In genomic region chr3:120095226-120096165, GRCh38 we compare ENCODE assay signal across 8 cellular contexts. TPM values are rescaled to one million over a fixed set of nuclear protein-coding genes. Genes with fewer than 3 reads are reported as not detected.
DNase-seq lines count a peak whose midpoint lies in the region; ATAC-seq and TF ChIP-seq lines count a peak whose summit lies in the region.

No MANE protein-coding gene starts in this region.

- intact Hi-C loops in esophagus muscularis mucosa (cut with DNase I) = loop anchor here (5.0 to 10.0 kb wide), 2 partner anchors 62 to 249 kb away; partner anchors contain the start of gene LRRC58

- H3K27ac Mint-ChIP-seq in activated T-cell treated with anti-CD3 and anti-CD28 coated beads, Interleukin-2, amount 50 U/mL, for 24 hours = no peak overlapping the region

- H3K36me3 Mint-ChIP-seq in activated T-cell treated with anti-CD3 and anti-CD28 coated beads, Interleukin-2, amount 50 U/mL, for 24 hours (ENCODE audit: low read depth) = peaks cover 32% of the 10 kb centered on the region

- H3K9me3 ChIP-seq in HUES6 (ENCODE audit: control insufficient read depth, insufficient read depth, low read depth, low read length) (no peaks in the 10 kb centered on the region), esophagus muscularis mucosa (no peaks in the 10 kb centered on the region), muscle layer of colon (ENCODE audit: low read length) (no peaks in the 10 kb centered on the region)

- H3K9ac ChIP-seq in HUES6 (ENCODE audit: low read length) (peak overlapping the region; percentile 100), muscle layer of colon (ENCODE audit: low read length) (peak overlapping the region; percentile 98)

- H3K4me3 ChIP-seq in HUES6 (ENCODE audit: low read depth, low read length) (peak overlapping the region; percentile 91), esophagus muscularis mucosa (peak overlapping the region; percentile 86 to 90 (median 88)), muscle layer of colon (ENCODE audit: low read depth in 1 of 2, low read length in 2 of 2) (peak overlapping the region; percentile 70 to 77)

- H3K27ac ChIP-seq in HUES6 (ENCODE audit: low read depth, low read length) (peak overlapping the region; percentile 99), esophagus muscularis mucosa (replicated peaks in 1 of 4) (peak overlapping the region; percentile 99 to 100 (median 99)), muscle layer of colon (ENCODE audit: low read depth, low read length) (peak overlapping the region; percentile 96)

- ATAC-seq in GM21515 (IDR thresholded peaks at IDR 0.05; ENCODE audit: unreplicated experiment) = peak; percentile 47

- DNase-seq in DMS153 (lab: John Stamatoyannopoulos, UW) (peak; percentile 73), OCI-M2 (lab: John Stamatoyannopoulos, UW; ENCODE audit: unreplicated experiment) (peak; percentile 39), esophagus muscularis mucosa (ENCODE audit: extremely low spot score) (peak; percentile 97)
- DNase-seq in activated T-cell treated with anti-CD3 and anti-CD28 coated beads, Interleukin-2, amount 50 U/mL, for 24 hours = peak; percentile 94
- peak; percentile 53 to 61 for DNase-seq in stimulated activated CD8-positive, alpha-beta memory T cell treated with anti-CD3 and anti-CD28 coated beads, Interleukin-7, amount 100 ng/mL, for 1 hour (ENCODE audit: low read depth in 2 of 2)

- no peak overlapping the region for H3K4me3 Mint-ChIP-seq in activated T-cell treated with anti-CD3 and anti-CD28 coated beads, Interleukin-2, amount 50 U/mL, for 24 hours

- no peaks in the 10 kb centered on the region for H3K9me3 Mint-ChIP-seq in activated T-cell treated with anti-CD3 and anti-CD28 coated beads, Interleukin-2, amount 50 U/mL, for 24 hours

- TF ChIP-seq EP300 in esophagus muscularis mucosa (IDR thresholded peaks at IDR 0.05) = no peak

- WGBS in esophagus muscularis mucosa = under 1% methylated on average over 33 of the region's 59 CpGs

- H3K27me3 ChIP-seq in HUES6 (ENCODE audit: control insufficient read depth, insufficient read depth, low read length) (no peaks in the 10 kb centered on the region), esophagus muscularis mucosa (no peaks in the 10 kb centered on the region), muscle layer of colon (ENCODE audit: control insufficient read depth in 1 of 2, insufficient read depth in 2 of 2, low read length in 2 of 2) (no peaks in the 10 kb centered on the region)

- peak; percentile 89 for TF ChIP-seq POLR2A in esophagus muscularis mucosa (IDR thresholded peaks at IDR 0.05; ENCODE audit: low read depth)

- H3K4me1 ChIP-seq in HUES6 (ENCODE audit: control insufficient read depth, insufficient read depth, low read length) (0 out of 2 replicates have a peak, but pooled peaks cover 1% of the 10 kb centered on the region), esophagus muscularis mucosa (peaks cover 9 to 30% (median 25%) of the 10 kb centered on the region in 4 donors), muscle layer of colon (ENCODE audit: insufficient read depth, low read length) (peaks cover 11% of the 10 kb centered on the region)

- no peak for TF ChIP-seq CTCF in esophagus muscularis mucosa (IDR thresholded peaks at IDR 0.05)

- H3K4me1 Mint-ChIP-seq in activated T-cell treated with anti-CD3 and anti-CD28 coated beads, Interleukin-2, amount 50 U/mL, for 24 hours (ENCODE audit: low read depth) = peaks cover 27% of the 10 kb centered on the region

- no peaks in the 10 kb centered on the region for H3K27me3 Mint-ChIP-seq in activated T-cell treated with anti-CD3 and anti-CD28 coated beads, Interleukin-2, amount 50 U/mL, for 24 hours

- H3K36me3 ChIP-seq in HUES6 (ENCODE audit: control insufficient read depth, insufficient read depth, low read length) (peaks cover 23% of the 10 kb centered on the region), esophagus muscularis mucosa (no peaks in the 10 kb centered on the region), muscle layer of colon (ENCODE audit: insufficient read depth, low read length) (no peaks in the 10 kb centered on the region)

RNA-seq across cellular contexts. Expression of gene GSK3B, which starts 1.2 kb away (rescaled TPM):
- 10 to 100 TPM; 30.3 to 35.4 (median 31.3) TPM for total RNA-seq in esophagus muscularis mucosa

Comparison
In these comparisons a context has a peak if more than half of its experiments do, and no peak if none do; other contexts are left out.
1. Peak in every context shown above with its lines: DNase-seq, ATAC-seq, H3K4me3 ChIP-seq and H3K27ac ChIP-seq.
2. DNase-seq: peak in every context shown above with its lines; median percentile 97 in esophagus muscularis mucosa; 94 in activated T-cell treated with anti-CD3 and anti-CD28 coated beads, Interleukin-2, amount 50 U/mL, for 24 hours; 73 in DMS153; 57 in stimulated activated CD8-positive, alpha-beta memory T cell treated with anti-CD3 and anti-CD28 coated beads, Interleukin-7, amount 100 ng/mL, for 1 hour; 39 in OCI-M2.